ENCODE assay signal across 1 cellular context in the genomic region with DNA sequence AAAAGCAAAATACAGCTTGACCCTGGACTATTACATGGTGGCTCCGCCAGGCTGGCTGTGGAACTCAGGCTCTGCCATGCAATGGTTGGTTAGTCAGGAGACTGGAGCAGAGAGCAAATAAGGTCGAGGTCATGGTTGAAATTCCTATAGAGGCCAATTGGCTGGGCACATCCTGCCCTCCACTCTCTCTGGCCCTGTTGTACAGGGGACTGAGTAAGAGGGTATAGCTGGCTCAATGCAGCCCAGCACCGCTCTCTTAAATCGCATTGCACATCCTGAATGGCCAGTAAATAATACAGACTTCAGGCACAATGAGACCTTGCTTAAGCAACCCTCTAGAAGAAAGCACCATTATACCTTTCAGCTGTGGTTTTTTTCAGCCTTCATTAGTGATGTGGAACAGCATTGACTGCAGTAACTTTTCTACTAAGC.
TF ChIP-seq lines count a peak whose summit lies in the region.

No MANE protein-coding gene starts in this region.

TF ChIP-seq in HepG2, 621 proteins besides CTCF, POLR2A, EP300 and RAD21 (continued from another document and continues in another):
- TF ChIP-seq, protein P1, sequence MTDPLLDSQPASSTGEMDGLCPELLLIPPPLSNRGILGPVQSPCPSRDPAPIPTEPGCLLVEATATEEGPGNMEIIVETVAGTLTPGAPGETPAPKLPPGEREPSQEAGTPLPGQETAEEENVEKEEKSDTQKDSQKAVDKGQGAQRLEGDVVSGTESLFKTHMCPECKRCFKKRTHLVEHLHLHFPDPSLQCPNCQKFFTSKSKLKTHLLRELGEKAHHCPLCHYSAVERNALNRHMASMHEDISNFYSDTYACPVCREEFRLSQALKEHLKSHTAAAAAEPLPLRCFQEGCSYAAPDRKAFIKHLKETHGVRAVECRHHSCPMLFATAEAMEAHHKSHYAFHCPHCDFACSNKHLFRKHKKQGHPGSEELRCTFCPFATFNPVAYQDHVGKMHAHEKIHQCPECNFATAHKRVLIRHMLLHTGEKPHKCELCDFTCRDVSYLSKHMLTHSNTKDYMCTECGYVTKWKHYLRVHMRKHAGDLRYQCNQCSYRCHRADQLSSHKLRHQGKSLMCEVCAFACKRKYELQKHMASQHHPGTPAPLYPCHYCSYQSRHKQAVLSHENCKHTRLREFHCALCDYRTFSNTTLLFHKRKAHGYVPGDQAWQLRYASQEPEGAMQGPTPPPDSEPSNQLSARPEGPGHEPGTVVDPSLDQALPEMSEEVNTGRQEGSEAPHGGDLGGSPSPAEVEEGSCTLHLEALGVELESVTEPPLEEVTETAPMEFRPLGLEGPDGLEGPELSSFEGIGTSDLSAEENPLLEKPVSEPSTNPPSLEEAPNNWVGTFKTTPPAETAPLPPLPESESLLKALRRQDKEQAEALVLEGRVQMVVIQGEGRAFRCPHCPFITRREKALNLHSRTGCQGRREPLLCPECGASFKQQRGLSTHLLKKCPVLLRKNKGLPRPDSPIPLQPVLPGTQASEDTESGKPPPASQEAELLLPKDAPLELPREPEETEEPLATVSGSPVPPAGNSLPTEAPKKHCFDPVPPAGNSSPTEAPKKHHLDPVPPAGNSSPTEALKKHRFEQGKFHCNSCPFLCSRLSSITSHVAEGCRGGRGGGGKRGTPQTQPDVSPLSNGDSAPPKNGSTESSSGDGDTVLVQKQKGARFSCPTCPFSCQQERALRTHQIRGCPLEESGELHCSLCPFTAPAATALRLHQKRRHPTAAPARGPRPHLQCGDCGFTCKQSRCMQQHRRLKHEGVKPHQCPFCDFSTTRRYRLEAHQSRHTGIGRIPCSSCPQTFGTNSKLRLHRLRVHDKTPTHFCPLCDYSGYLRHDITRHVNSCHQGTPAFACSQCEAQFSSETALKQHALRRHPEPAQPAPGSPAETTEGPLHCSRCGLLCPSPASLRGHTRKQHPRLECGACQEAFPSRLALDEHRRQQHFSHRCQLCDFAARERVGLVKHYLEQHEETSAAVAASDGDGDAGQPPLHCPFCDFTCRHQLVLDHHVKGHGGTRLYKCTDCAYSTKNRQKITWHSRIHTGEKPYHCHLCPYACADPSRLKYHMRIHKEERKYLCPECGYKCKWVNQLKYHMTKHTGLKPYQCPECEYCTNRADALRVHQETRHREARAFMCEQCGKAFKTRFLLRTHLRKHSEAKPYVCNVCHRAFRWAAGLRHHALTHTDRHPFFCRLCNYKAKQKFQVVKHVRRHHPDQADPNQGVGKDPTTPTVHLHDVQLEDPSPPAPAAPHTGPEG (CRISPR knock-in tag; IDR thresholded peaks at IDR 0.05) = no peak
- TF ChIP-seq, protein P2, sequence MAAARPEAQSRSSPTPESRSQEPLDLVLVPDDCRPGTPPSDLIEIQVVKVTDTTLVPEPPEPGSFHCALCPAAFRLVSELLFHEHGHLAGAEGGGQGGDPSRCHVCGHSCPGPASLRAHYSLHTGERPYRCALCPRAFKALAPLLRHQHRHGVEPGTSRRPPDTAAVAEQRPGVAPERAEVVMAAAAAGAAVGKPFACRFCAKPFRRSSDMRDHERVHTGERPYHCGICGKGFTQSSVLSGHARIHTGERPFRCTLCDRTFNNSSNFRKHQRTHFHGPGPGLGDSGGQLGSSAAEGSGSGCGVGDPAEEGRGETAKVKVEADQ (CRISPR knock-in tag; IDR thresholded peaks at IDR 0.05; ENCODE audit: borderline replicate concordance) = no peak
- peak; percentile 25; the same call in 1 of the 2 replicates for TF ChIP-seq STAG1 (CRISPR knock-in tag; IDR thresholded peaks at IDR 0.05)
- TF ChIP-seq KDM5A (IDR thresholded peaks at IDR 0.05; ENCODE audit: borderline replicate concordance, low read length) = no peak
- 0 out of 2 replicates have a peak, but pooled peaks have one; percentile 12 for TF ChIP-seq ZNF205 (CRISPR knock-in tag; IDR thresholded peaks at IDR 0.05)
- TF ChIP-seq, protein P3, sequence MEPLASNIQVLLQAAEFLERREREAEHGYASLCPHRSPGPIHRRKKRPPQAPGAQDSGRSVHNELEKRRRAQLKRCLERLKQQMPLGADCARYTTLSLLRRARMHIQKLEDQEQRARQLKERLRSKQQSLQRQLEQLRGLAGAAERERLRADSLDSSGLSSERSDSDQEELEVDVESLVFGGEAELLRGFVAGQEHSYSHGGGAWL (CRISPR knock-in tag; IDR thresholded peaks at IDR 0.05) = no peak
- TF ChIP-seq, protein P4, sequence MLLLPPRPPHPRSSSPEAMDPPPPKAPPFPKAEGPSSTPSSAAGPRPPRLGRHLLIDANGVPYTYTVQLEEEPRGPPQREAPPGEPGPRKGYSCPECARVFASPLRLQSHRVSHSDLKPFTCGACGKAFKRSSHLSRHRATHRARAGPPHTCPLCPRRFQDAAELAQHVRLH (CRISPR knock-in tag; IDR thresholded peaks at IDR 0.05; ENCODE audit: borderline replicate concordance, low read depth) = 0 out of 2 replicates have a peak, but pooled peaks have one; percentile 62
- TF ChIP-seq, protein P5, sequence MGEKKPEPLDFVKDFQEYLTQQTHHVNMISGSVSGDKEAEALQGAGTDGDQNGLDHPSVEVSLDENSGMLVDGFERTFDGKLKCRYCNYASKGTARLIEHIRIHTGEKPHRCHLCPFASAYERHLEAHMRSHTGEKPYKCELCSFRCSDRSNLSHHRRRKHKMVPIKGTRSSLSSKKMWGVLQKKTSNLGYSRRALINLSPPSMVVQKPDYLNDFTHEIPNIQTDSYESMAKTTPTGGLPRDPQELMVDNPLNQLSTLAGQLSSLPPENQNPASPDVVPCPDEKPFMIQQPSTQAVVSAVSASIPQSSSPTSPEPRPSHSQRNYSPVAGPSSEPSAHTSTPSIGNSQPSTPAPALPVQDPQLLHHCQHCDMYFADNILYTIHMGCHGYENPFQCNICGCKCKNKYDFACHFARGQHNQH (CRISPR knock-in tag; IDR thresholded peaks at IDR 0.05) = peak; percentile 57; the same call in 1 of the 2 replicates
- 0 out of 2 replicates have a peak, but pooled peaks have one; percentile 32 for TF ChIP-seq HOXA3 (CRISPR knock-in tag; IDR thresholded peaks at IDR 0.05)
- peak; percentile 95 for TF ChIP-seq ZNF644 (CRISPR knock-in tag; IDR thresholded peaks at IDR 0.05; ENCODE audit: low read depth)
- peak; percentile 56; the same call in 1 of the 2 replicates for TF ChIP-seq POGZ (CRISPR knock-in tag; IDR thresholded peaks at IDR 0.05)
- TF ChIP-seq, protein P6, sequence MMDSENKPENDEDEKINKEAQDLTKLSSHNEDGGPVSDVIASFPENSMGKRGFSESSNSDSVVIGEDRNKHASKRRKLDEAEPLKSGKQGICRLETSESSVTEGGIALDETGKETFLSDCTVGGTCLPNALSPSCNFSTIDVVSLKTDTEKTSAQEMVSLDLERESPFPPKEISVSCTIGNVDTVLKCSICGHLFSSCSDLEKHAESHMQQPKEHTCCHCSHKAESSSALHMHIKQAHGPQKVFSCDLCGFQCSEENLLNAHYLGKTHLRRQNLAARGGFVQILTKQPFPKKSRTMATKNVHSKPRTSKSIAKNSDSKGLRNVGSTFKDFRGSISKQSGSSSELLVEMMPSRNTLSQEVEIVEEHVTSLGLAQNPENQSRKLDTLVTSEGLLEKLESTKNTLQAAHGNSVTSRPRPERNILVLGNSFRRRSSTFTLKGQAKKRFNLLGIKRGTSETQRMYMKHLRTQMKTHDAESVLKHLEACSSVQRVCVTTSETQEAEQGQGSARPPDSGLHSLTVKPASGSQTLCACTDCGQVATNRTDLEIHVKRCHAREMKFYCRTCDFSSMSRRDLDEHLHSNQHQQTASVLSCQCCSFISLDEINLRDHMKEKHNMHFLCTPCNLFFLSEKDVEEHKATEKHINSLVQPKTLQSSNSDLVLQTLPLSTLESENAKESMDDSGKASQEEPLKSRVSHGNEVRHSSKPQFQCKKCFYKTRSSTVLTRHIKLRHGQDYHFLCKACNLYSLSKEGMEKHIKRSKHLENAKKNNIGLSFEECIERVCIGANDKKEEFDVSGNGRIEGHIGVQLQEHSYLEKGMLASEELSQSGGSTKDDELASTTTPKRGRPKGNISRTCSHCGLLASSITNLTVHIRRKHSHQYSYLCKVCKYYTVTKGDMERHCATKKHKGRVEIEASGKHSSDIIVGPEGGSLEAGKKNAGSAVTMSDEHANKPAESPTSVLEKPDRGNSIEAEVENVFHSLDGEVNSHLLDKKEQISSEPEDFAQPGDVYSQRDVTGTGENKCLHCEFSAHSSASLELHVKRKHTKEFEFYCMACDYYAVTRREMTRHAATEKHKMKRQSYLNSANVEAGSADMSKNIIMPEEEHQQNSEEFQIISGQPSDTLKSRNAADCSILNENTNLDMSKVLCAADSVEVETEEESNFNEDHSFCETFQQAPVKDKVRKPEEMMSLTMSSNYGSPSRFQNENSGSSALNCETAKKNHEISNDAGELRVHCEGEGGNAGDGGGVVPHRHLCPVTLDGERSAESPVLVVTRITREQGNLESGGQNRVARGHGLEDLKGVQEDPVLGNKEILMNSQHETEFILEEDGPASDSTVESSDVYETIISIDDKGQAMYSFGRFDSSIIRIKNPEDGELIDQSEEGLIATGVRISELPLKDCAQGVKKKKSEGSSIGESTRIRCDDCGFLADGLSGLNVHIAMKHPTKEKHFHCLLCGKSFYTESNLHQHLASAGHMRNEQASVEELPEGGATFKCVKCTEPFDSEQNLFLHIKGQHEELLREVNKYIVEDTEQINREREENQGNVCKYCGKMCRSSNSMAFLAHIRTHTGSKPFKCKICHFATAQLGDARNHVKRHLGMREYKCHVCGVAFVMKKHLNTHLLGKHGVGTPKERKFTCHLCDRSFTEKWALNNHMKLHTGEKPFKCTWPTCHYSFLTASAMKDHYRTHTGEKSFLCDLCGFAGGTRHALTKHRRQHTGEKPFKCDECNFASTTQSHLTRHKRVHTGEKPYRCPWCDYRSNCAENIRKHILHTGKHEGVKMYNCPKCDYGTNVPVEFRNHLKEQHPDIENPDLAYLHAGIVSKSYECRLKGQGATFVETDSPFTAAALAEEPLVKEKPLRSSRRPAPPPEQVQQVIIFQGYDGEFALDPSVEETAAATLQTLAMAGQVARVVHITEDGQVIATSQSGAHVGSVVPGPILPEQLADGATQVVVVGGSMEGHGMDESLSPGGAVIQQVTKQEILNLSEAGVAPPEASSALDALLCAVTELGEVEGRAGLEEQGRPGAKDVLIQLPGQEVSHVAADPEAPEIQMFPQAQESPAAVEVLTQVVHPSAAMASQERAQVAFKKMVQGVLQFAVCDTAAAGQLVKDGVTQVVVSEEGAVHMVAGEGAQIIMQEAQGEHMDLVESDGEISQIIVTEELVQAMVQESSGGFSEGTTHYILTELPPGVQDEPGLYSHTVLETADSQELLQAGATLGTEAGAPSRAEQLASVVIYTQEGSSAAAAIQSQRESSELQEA (CRISPR knock-in tag; IDR thresholded peaks at IDR 0.05; ENCODE audit: not compliant biosample characterization) = no peak
- TF ChIP-seq CREB1 (IDR thresholded peaks at IDR 0.05) = no peak
- TF ChIP-seq CREB1 (CRISPR knock-in tag; IDR thresholded peaks at IDR 0.05) = no peak
- TF ChIP-seq CEBPG (CRISPR knock-in tag; IDR thresholded peaks at IDR 0.05) = peak; percentile 41; the same call in 1 of the 2 replicates
- no peak for TF ChIP-seq GPN1 (CRISPR knock-in tag; IDR thresholded peaks at IDR 0.05; ENCODE audit: borderline replicate concordance)
- peak; percentile 41 for TF ChIP-seq PHF5A (CRISPR knock-in tag; IDR thresholded peaks at IDR 0.05; ENCODE audit: low read depth, unreplicated experiment)
- no peak for TF ChIP-seq RFXAP (CRISPR knock-in tag; IDR thresholded peaks at IDR 0.05; ENCODE audit: borderline replicate concordance)
- peak; percentile 60; the same call in 1 of the 2 replicates for TF ChIP-seq NR2F6 (IDR thresholded peaks at IDR 0.05)
- TF ChIP-seq NR2F6 (CRISPR knock-in tag; IDR thresholded peaks at IDR 0.05) = peak; percentile 89
- TF ChIP-seq, protein P7, sequence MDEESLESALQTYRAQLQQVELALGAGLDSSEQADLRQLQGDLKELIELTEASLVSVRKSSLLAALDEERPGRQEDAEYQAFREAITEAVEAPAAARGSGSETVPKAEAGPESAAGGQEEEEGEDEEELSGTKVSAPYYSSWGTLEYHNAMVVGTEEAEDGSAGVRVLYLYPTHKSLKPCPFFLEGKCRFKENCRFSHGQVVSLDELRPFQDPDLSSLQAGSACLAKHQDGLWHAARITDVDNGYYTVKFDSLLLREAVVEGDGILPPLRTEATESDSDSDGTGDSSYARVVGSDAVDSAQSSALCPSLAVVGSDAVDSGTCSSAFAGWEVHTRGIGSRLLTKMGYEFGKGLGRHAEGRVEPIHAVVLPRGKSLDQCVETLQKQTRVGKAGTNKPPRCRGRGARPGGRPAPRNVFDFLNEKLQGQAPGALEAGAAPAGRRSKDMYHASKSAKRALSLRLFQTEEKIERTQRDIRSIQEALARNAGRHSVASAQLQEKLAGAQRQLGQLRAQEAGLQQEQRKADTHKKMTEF (CRISPR knock-in tag; IDR thresholded peaks at IDR 0.05) = 0 out of 2 replicates have a peak, but pooled peaks have one; percentile 14
- TF ChIP-seq NCOA2 (CRISPR knock-in tag; IDR thresholded peaks at IDR 0.05) = peak; percentile 76
- TF ChIP-seq RARG (CRISPR knock-in tag; IDR thresholded peaks at IDR 0.05; ENCODE audit: low read depth) = no peak
- TF ChIP-seq FOXO1 (CRISPR knock-in tag; IDR thresholded peaks at IDR 0.05) = peak; percentile 13; the same call in 1 of the 2 replicates
- TF ChIP-seq, protein P8, sequence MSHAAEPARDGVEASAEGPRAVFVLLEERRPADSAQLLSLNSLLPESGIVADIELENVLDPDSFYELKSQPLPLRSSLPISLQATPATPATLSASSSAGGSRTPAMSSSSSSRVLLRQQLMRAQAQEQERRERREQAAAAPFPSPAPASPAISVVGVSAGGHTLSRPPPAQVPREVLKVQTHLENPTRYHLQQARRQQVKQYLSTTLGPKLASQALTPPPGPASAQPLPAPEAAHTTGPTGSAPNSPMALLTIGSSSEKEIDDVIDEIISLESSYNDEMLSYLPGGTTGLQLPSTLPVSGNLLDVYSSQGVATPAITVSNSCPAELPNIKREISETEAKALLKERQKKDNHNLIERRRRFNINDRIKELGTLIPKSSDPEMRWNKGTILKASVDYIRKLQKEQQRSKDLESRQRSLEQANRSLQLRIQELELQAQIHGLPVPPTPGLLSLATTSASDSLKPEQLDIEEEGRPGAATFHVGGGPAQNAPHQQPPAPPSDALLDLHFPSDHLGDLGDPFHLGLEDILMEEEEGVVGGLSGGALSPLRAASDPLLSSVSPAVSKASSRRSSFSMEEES (CRISPR knock-in tag; IDR thresholded peaks at IDR 0.05) = peak; percentile 84
- TF ChIP-seq, protein P9, sequence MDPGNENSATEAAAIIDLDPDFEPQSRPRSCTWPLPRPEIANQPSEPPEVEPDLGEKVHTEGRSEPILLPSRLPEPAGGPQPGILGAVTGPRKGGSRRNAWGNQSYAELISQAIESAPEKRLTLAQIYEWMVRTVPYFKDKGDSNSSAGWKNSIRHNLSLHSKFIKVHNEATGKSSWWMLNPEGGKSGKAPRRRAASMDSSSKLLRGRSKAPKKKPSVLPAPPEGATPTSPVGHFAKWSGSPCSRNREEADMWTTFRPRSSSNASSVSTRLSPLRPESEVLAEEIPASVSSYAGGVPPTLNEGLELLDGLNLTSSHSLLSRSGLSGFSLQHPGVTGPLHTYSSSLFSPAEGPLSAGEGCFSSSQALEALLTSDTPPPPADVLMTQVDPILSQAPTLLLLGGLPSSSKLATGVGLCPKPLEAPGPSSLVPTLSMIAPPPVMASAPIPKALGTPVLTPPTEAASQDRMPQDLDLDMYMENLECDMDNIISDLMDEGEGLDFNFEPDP (CRISPR knock-in tag; conservative IDR thresholded peaks at IDR 0.05) = no peak
- TF ChIP-seq, protein P10, sequence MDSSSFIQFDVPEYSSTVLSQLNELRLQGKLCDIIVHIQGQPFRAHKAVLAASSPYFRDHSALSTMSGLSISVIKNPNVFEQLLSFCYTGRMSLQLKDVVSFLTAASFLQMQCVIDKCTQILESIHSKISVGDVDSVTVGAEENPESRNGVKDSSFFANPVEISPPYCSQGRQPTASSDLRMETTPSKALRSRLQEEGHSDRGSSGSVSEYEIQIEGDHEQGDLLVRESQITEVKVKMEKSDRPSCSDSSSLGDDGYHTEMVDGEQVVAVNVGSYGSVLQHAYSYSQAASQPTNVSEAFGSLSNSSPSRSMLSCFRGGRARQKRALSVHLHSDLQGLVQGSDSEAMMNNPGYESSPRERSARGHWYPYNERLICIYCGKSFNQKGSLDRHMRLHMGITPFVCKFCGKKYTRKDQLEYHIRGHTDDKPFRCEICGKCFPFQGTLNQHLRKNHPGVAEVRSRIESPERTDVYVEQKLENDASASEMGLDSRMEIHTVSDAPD (CRISPR knock-in tag; IDR thresholded peaks at IDR 0.05) = peak; percentile 60; the same call in 1 of the 2 replicates
- no peak for TF ChIP-seq HMG20B (CRISPR knock-in tag; conservative IDR thresholded peaks at IDR 0.05)
- peak; percentile 70; the same call in 1 of the 2 replicates for TF ChIP-seq ERF (CRISPR knock-in tag; IDR thresholded peaks at IDR 0.05)
